28 cellular contexts compared by ENCODE assay signal in the genomic region with DNA sequence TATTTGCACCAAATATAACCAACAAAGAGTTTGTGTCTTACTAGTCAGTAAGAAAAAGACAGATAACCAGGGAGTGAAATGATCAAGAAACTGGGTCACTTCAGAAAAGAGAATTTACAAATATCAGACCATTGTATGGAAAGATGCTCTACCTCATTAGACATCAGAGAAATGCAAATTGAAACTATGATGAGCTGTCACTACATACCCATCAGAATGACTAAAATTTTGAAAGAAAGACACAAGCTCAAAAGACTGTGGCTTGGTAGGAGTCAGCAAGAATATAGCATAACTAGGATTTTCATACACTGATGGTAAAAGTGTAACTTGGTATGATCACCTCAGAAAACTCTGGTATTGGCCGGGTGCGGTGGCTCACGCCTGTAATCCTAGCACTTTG.
"Had no signal": no experiment of that assay in that cellular context is flagged by ENCODE, and none has a peak within 500 bp of the region (broad histone marks: within the 10 kb centered on the region; RNA-seq: fewer than 3 reads in every experiment).

No MANE protein-coding gene starts in this region.

- H3K4me1 ChIP-seq: colonic mucosa, esophagus muscularis mucosa, esophagus squamous epithelium, foreskin keratinocyte, gastrocnemius medialis, gastroesophageal sphincter had no signal

- DNase-seq: colonic mucosa; cortex of kidney; dermis blood vessel endothelial cell; dorsolateral prefrontal cortex; effector CD4-positive, alpha-beta T cell; effector CD8-positive, alpha-beta T cell; effector memory CD4-positive, alpha-beta T cell; effector memory CD8-positive, alpha-beta T cell; endodermal cell; erythroblast; esophagus squamous epithelium; foreskin fibroblast; foreskin keratinocyte; foreskin melanocyte; gastrocnemius medialis; glutamatergic neuron; head of caudate nucleus; heart left ventricle; heart right ventricle had no signal

- H3K4me3 ChIP-seq: colonic mucosa, coronary artery, dorsolateral prefrontal cortex, esophagus muscularis mucosa, esophagus squamous epithelium, gastrocnemius medialis, gastroesophageal sphincter, heart left ventricle, heart right ventricle had no signal

- H3K36me3 ChIP-seq: colonic mucosa, esophagus muscularis mucosa, esophagus squamous epithelium, gastrocnemius medialis, gastroesophageal sphincter, heart left ventricle, heart right ventricle had no signal

- H3K27me3 ChIP-seq: colonic mucosa, dorsolateral prefrontal cortex, esophagus muscularis mucosa, esophagus squamous epithelium, foreskin keratinocyte, gastrocnemius medialis, gastroesophageal sphincter, heart left ventricle, heart right ventricle had no signal

- ATAC-seq: effector memory CD8-positive, alpha-beta T cell; esophagus mucosa; foreskin keratinocyte; gastrocnemius medialis; gastroesophageal sphincter; heart left ventricle; heart right ventricle had no signal

- FAIRE-seq: colon, endometrium, endothelial cell of umbilical vein, frontal cortex had no signal

- H3K9me3 ChIP-seq: colonic mucosa, esophagus muscularis mucosa, esophagus squamous epithelium, gastrocnemius medialis, gastroesophageal sphincter had no signal

- H3K27ac ChIP-seq: colonic mucosa, coronary artery, dorsolateral prefrontal cortex, epithelial cell of prostate, esophagus muscularis mucosa, esophagus squamous epithelium, foreskin keratinocyte, gastrocnemius medialis, gastroesophageal sphincter, heart left ventricle, heart right ventricle had no signal
